1 cellular context compared by ENCODE assay signal in genomic region chr10:74151879-74152722, GRCh38.
TF ChIP-seq lines count a peak whose summit lies in the region.

No MANE protein-coding gene starts in this region.

TF ChIP-seq in GM12878, 131 proteins besides CTCF, POLR2A, EP300 and RAD21 (continued from another document):
- no peak for TF ChIP-seq MAX (IDR thresholded peaks at IDR 0.05; ENCODE audit: low read depth, low read length)
- TF ChIP-seq SMARCA5 (IDR thresholded peaks at IDR 0.05) = no peak
- no peak for TF ChIP-seq CBFB (IDR thresholded peaks at IDR 0.05; ENCODE audit: low read depth)
